Comparison of ENCODE assay signal across 19 cellular contexts in the genomic region with DNA sequence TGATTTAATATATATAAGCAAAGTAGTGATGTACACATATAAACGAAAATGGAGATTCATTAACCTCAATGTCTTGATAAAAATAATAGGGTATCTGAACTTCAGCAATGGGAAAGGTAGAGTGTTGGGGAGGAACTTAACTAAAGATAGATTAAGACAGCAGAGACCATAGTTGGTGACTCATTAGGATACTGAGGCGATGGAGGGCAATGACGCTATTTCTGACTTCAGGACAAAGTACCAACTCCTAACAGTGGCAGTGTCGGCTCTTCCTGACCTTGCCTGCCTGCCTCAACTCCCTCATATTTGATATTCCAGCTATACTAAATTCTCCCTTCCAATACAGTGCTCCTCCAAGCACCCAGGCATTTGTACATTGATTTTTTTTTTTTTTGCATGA.
"Had no signal": no experiment of that assay in that cellular context is flagged by ENCODE, and none has a peak within 500 bp of the region (broad histone marks: within the 10 kb centered on the region; RNA-seq: fewer than 3 reads in every experiment).

No MANE protein-coding gene starts in this region.

- H3K4me1 ChIP-seq: esophagus squamous epithelium, suprapubic skin, upper lobe of right lung had no signal

- H3K27me3 Mint-ChIP-seq: activated B cell treated with CpG ODN at 0.5 μM for 24 hours; activated CD4-positive, alpha-beta T cell treated with anti-CD3 and anti-CD28 coated beads, Interleukin-2, amount 10 ng/mL, durations not matched to agents 24 days and 14 days; naive B cell; progenitor cell of endocrine pancreas had no signal

- H3K27ac Mint-ChIP-seq: activated B cell treated with CpG ODN at 0.5 μM for 24 hours; activated CD4-positive, alpha-beta T cell treated with anti-CD3 and anti-CD28 coated beads, Interleukin-2, amount 10 ng/mL, durations not matched to agents 24 days and 14 days; activated T-helper 2 cell treated with anti-CD3 and anti-CD28 coated beads, Interferon-gamma antibody, Interleukin-2, Interleukin-4, amounts not matched to agents 10 μg/mL and 5 μg/mL and 100 μg/mL, durations not matched to agents 14 hours and 24 hours and 36 hours had no signal

- ATAC-seq: right lobe of liver; stimulated activated naive CD8-positive, alpha-beta T cell treated with anti-CD3 and anti-CD28 coated beads, Interleukin-15, Interleukin-2, amounts not matched to agents 100 U/mL and 50 U/mL, for 24 hours; upper lobe of right lung had no signal

- H3K4me1 Mint-ChIP-seq: activated B cell treated with CpG ODN at 0.5 μM for 24 hours; activated CD4-positive, alpha-beta T cell treated with anti-CD3 and anti-CD28 coated beads, Interleukin-2, amount 10 ng/mL, durations not matched to agents 24 days and 14 days had no signal

- H3K36me3 Mint-ChIP-seq: naive B cell had no signal

- H3K4me3 Mint-ChIP-seq: activated B cell treated with CpG ODN at 0.5 μM for 24 hours; activated CD4-positive, alpha-beta T cell treated with anti-CD3 and anti-CD28 coated beads, Interleukin-2, amount 10 ng/mL, durations not matched to agents 24 days and 14 days; naive B cell had no signal

- H3K27ac ChIP-seq: brain microvascular endothelial cell, esophagus squamous epithelium, right lobe of liver, suprapubic skin, upper lobe of right lung had no signal

- H3K36me3 ChIP-seq: adrenal gland, brain microvascular endothelial cell, esophagus squamous epithelium, right lobe of liver, suprapubic skin, upper lobe of right lung had no signal

- H3K9me3 ChIP-seq: adrenal gland, esophagus squamous epithelium, right lobe of liver, suprapubic skin, upper lobe of right lung had no signal

- H3K4me3 ChIP-seq: adrenal gland, esophagus squamous epithelium, right lobe of liver, suprapubic skin, upper lobe of right lung had no signal

- H3K9me3 Mint-ChIP-seq: activated CD4-positive, alpha-beta T cell treated with anti-CD3 and anti-CD28 coated beads, Interleukin-2, amount 10 ng/mL, durations not matched to agents 24 days and 14 days had no signal

- DNase-seq: activated B cell treated with CpG ODN at 0.5 μM for 24 hours; activated CD4-positive, alpha-beta T cell treated with anti-CD3 and anti-CD28 coated beads, Interleukin-2, amount 10 ng/mL, durations not matched to agents 24 days and 14 days; activated naive CD4-positive, alpha-beta T cell treated with anti-CD3 and anti-CD28 coated beads, Interleukin-2, amount 50 U/mL, for 16 hours; adrenal gland; brain microvascular endothelial cell; esophagus squamous epithelium; foreskin fibroblast; glutamatergic neuron; islet precursor cell; midbrain; naive B cell; right lobe of liver; stimulated activated CD4-positive, alpha-beta T cell treated with anti-CD3 and anti-CD28 coated beads, Interleukin-2, amount 100 ng/mL, for 24 hours; stimulated activated naive CD8-positive, alpha-beta T cell treated with anti-CD3 and anti-CD28 coated beads, Interleukin-15, Interleukin-2, amounts not matched to agents 100 U/mL and 50 U/mL, for 24 hours; T-helper 2 cell; upper lobe of right lung had no signal

- H3K27me3 ChIP-seq: adrenal gland, brain microvascular endothelial cell, esophagus squamous epithelium, right lobe of liver, suprapubic skin, upper lobe of right lung had no signal
